ENCODE assay signal across 24 cellular contexts in genomic region chr7:134353411-134353810, GRCh38.
"Had no signal": no experiment of that assay in that cellular context is flagged by ENCODE, and none has a peak within 500 bp of the region (broad histone marks: within the 10 kb centered on the region; RNA-seq: fewer than 3 reads in every experiment).

No MANE protein-coding gene starts in this region.

- H3K9ac ChIP-seq: neural progenitor cell, parathyroid adenoma had no signal

- ATAC-seq: foreskin keratinocyte; gastroesophageal sphincter; heart left ventricle; left cardiac atrium; lower lobe of right lung; right cardiac atrium; stimulated activated naive B cell treated with anti-CD40 and anti-IgM and Interleukin-4, amounts not matched to agents 10 μg/mL and 1 μg/mL and 100 μg/mL, for 72 hours; upper lobe of right lung had no signal

- H3K79me2 ChIP-seq: hepatocyte, parathyroid adenoma had no signal

- H3K4me2 ChIP-seq: hepatocyte, neural progenitor cell had no signal

- H3K4me1 ChIP-seq: esophagus muscularis mucosa, foreskin keratinocyte, gastroesophageal sphincter, heart left ventricle, left ventricle myocardium inferior, lower lobe of right lung, neural progenitor cell, parathyroid adenoma, prostate gland, upper lobe of right lung, uterus had no signal

- H3K27me3 ChIP-seq: dorsolateral prefrontal cortex, esophagus muscularis mucosa, gastroesophageal sphincter, heart left ventricle, hepatocyte, neural progenitor cell, transverse colon, upper lobe of right lung, uterus had no signal

- H3K9me3 ChIP-seq: esophagus muscularis mucosa, gastroesophageal sphincter, heart left ventricle, left ventricle myocardium inferior, lower lobe of right lung, prostate gland, transverse colon, upper lobe of right lung, uterus had no signal

- H3K4me3 ChIP-seq: dorsolateral prefrontal cortex, esophagus muscularis mucosa, gastroesophageal sphincter, heart left ventricle, hepatocyte, left ventricle myocardium inferior, lower lobe of right lung, neural progenitor cell, prostate gland, skin epidermis, transverse colon, upper lobe of right lung, uterus had no signal

- H3K27ac ChIP-seq: dorsolateral prefrontal cortex, epithelial cell of prostate, esophagus muscularis mucosa, foreskin keratinocyte, gastroesophageal sphincter, heart left ventricle, hepatocyte, left ventricle myocardium inferior, lower lobe of right lung, neural progenitor cell, parathyroid adenoma, prostate gland, skin epidermis, transverse colon, upper lobe of right lung, uterus had no signal

- H3K36me3 ChIP-seq: esophagus muscularis mucosa, gastroesophageal sphincter, heart left ventricle, left ventricle myocardium inferior, lower lobe of right lung, neural progenitor cell, prostate gland, transverse colon, upper lobe of right lung, uterus had no signal

- DNase-seq: cerebellar nuclear complex; dorsolateral prefrontal cortex; effector CD4-positive, alpha-beta T cell; foreskin keratinocyte; heart left ventricle; left cardiac atrium; left ventricle myocardium inferior; lower lobe of right lung; naive B cell; right cardiac atrium; stimulated activated CD4-positive, alpha-beta T cell treated with anti-CD3 and anti-CD28 coated beads, Interleukin-15, amount 100 ng/mL, for 24 hours; stimulated activated CD4-positive, alpha-beta T cell treated with anti-CD3 and anti-CD28 coated beads, Interleukin-2, amount 100 ng/mL, for 48 hours; stimulated activated naive B cell treated with anti-CD40 and anti-IgM and Interleukin-4, amounts not matched to agents 10 μg/mL and 1 μg/mL and 100 μg/mL, for 72 hours; transverse colon; upper lobe of right lung; uterus had no signal

- H2AFZ ChIP-seq: hepatocyte, neural progenitor cell, parathyroid adenoma had no signal
